8 cellular contexts compared by ENCODE assay signal in genomic region chr3:112390783-112391641, GRCh38. TPM values are rescaled to one million over a fixed set of nuclear protein-coding genes. Genes with fewer than 3 reads are reported as not detected.
A peak's percentile ranks its signal among the peaks of the same experiment; 100 is the strongest.
DNase-seq lines count a peak whose midpoint lies in the region; ATAC-seq, FAIRE-seq and TF ChIP-seq lines count a peak whose summit lies in the region.

No MANE protein-coding gene starts in this region.

- no peak for ATAC-seq in HG03439 (IDR thresholded peaks at IDR 0.05; ENCODE audit: unreplicated experiment)

- H3K4me3 ChIP-seq in HUES6 (ENCODE audit: low read depth, low read length) (0 out of 2 replicates have a peak overlapping the region, but pooled peaks have one; percentile 1), breast epithelium (no peak overlapping the region), keratinocyte (ENCODE audit: control insufficient read depth in 2 of 3, extremely low read depth in 1 of 3, insufficient read depth in 2 of 3, low read depth in 1 of 3, low read length in 3 of 3) (no peak overlapping the region)

- peaks cover 22% of the 10 kb centered on the region for H3K9me3 ChIP-seq in HUES6 (ENCODE audit: control insufficient read depth, insufficient read depth, low read depth, low read length)
- H3K9me3 ChIP-seq in breast epithelium, result no peaks in the 10 kb centered on the region
- H3K9me3 ChIP-seq in keratinocyte (ENCODE audit: control insufficient read depth, low read depth, low read length), result peaks cover 2% of the 10 kb centered on the region

- peaks cover 27% of the 10 kb centered on the region for H3K4me1 ChIP-seq in HUES6 (ENCODE audit: control insufficient read depth, insufficient read depth, low read length)
- no peaks in the 10 kb centered on the region for H3K4me1 ChIP-seq in breast epithelium
- H3K4me1 ChIP-seq in keratinocyte (ENCODE audit: control insufficient read depth, extremely low read depth, insufficient read depth, low read length), result peaks cover 20% of the 10 kb centered on the region

- H4K20me1 ChIP-seq in keratinocyte (ENCODE audit: control insufficient read depth, extremely low read depth, insufficient read depth, low read length), result no peaks in the 10 kb centered on the region

- intact Hi-C loops in breast epithelium (cut with DNase I; ENCODE audit: low total_unique reads), result no loop called here

- H3K27ac ChIP-seq in HUES6 (ENCODE audit: low read depth, low read length) (peak overlapping the region; percentile 78), breast epithelium (peak overlapping the region; percentile 83 to 90), keratinocyte (ENCODE audit: control insufficient read depth, insufficient read depth, low read length) (peak overlapping the region; percentile 65)

- H3K27me3 ChIP-seq in HUES6 (ENCODE audit: control insufficient read depth, insufficient read depth, low read length) (no peaks in the 10 kb centered on the region), breast epithelium (no peaks in the 10 kb centered on the region), keratinocyte (ENCODE audit: control insufficient read depth, extremely low read depth, insufficient read depth, low read length) (no peaks in the 10 kb centered on the region)

- H3K9me1 ChIP-seq in keratinocyte (ENCODE audit: control insufficient read depth, extremely low read depth, insufficient read depth, low read length), result no peaks in the 10 kb centered on the region

- H3K79me2 ChIP-seq in keratinocyte (ENCODE audit: control insufficient read depth, insufficient read depth, low read length), result no peaks in the 10 kb centered on the region

- H3K9ac ChIP-seq in HUES6 (ENCODE audit: low read length) (peak overlapping the region; percentile 57), keratinocyte (ENCODE audit: control insufficient read depth, extremely low read depth, insufficient read depth, low read length) (peak overlapping the region; percentile 42)

- H3K36me3 ChIP-seq in HUES6 (ENCODE audit: control insufficient read depth, insufficient read depth, low read length) (0 out of 2 replicates have a peak, but pooled peaks cover 3% of the 10 kb centered on the region), breast epithelium (no peaks in the 10 kb centered on the region), keratinocyte (ENCODE audit: control insufficient read depth in 2 of 2, extremely low read depth in 1 of 2, insufficient read depth in 2 of 2, low read length in 2 of 2) (no peaks in the 10 kb centered on the region)

- peak overlapping the region; percentile 60 for H2AFZ ChIP-seq in keratinocyte (ENCODE audit: control insufficient read depth, low read length)

- TF ChIP-seq CTCF in breast epithelium (IDR thresholded peaks at IDR 0.05) (no peak), keratinocyte (optimal IDR thresholded peaks at IDR 0.05 in 1 of 3, IDR thresholded peaks at IDR 0.05 in 1 of 3, conservative IDR thresholded peaks at IDR 0.05 in 1 of 3; ENCODE audit: extremely low read depth in 1 of 3, insufficient read depth in 2 of 3, low read length in 3 of 3) (no peak)

- peak overlapping the region; percentile 24 for H3K4me2 ChIP-seq in keratinocyte (ENCODE audit: control insufficient read depth, extremely low read depth, insufficient read depth, low read depth, low read length)

- DNase-seq in ELR (ENCODE audit: low read depth) (peak; percentile 92), breast epithelium (ENCODE audit: low spot score in 2 of 2) (peak in 1 of 2 donors; percentile 40), keratinocyte (ENCODE audit: low read depth, low spot score) (no peak), stromal cell of bone marrow (ENCODE audit: low read depth) (peak; percentile 49), DMS 273 (lab: John Stamatoyannopoulos, UW; ENCODE audit: unreplicated experiment) (no peak), ecto neural progenitor cell (ENCODE audit: low spot score) (no peak)

- peak; percentile 98 for FAIRE-seq in keratinocyte (lab: Jason Lieb, UNC)

- no peak for TF ChIP-seq POLR2A in breast epithelium (IDR thresholded peaks at IDR 0.05)

- dilution Hi-C loops in keratinocyte (cut with MboI; ENCODE audit: extremely low pct_ligation_motif_present, low sequenced_read_pairs), result no loop called here

RNA-seq across cellular contexts. Expression of gene CD200, which starts 58.1 kb away (rescaled TPM):
- 10 to 100 TPM in 2 of 3 donors, 1 to 10 TPM in 1; 4.8 to 20.8 (median 17.0) TPM for total RNA-seq in breast epithelium
- polyA plus RNA-seq in keratinocyte, result 0.05 to 0.14 TPM (median 0.07 TPM) in 3 replicates
- not detected for polyA plus RNA-seq in keratinocyte (2011; ENCODE audit: low read depth)
- 0.07 TPM in 1 of 2 replicates, not detected in the other for polyA plus RNA-seq in keratinocyte (2011; cell fraction: cytosol; rRNA removed)
- 0.29 and 0.39 TPM in 2 replicates for polyA plus RNA-seq in keratinocyte (2011; cell fraction: nucleus; rRNA removed)
- 0.10 and 0.41 TPM in 2 replicates for polyA plus RNA-seq in keratinocyte (2012; ENCODE audit: low replicate concordance)
- polyA minus RNA-seq in keratinocyte, result not detected in 3 replicates
- polyA minus RNA-seq in keratinocyte (2011; cell fraction: cytosol; rRNA and poly(A)+ RNA removed), result not detected
- not detected in 2 replicates for polyA minus RNA-seq in keratinocyte (2011; cell fraction: nucleus; rRNA and poly(A)+ RNA removed)

Comparison
In these comparisons a context has a peak if more than half of its experiments do, and no peak if none do; other contexts are left out.
1. DNase-seq: peak in ELR (single experiment) and stromal cell of bone marrow (single experiment); none in keratinocyte (single experiment), DMS 273 (single experiment) and ecto neural progenitor cell (single experiment).
2. Peak in every context shown above with its lines, with median percentiles within 50 percentile points of each other: H3K27ac ChIP-seq.